28 cellular contexts compared by ENCODE assay signal in the genomic region with DNA sequence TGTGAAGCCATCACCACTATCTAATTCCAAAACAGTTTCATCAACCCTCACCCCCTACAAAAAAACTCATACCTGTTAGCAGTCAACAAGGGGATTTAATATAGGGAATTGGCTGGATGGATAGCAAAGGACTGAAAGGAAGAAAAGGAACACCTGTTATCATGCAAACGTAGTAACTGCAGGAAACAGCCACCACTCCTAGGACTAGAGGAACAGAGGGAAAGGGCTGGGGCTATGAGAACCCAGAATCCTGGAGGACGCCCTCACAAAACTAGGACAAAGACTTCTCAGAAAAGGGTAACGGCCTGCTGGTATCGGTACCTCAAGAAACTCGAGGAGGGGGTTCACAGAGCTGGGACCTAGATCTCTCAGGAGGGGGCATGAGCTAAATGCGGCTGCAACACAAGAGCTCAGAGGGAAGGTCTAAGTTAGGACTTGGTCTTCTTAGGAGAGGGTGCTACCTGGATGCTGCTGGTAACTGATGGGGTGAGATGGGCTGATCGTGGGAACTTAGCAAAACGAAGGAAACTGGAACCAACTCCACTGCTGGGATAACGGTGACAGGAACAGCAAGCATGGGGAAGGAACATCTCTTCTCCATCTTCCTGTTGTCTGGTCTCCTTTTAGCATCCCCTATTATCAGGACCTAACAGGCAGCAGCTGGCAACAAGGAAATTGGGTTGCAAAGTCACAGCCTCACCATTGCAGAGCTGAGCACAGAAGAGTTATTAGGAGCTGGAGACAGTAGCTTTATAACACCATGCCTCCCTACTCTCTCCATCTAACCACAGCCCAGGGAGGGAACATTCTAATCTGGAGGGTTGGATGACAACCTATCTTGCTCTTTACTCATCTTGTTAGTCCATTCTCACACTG.
"Had no signal": no experiment of that assay in that cellular context is flagged by ENCODE, and none has a peak within 500 bp of the region (broad histone marks: within the 10 kb centered on the region; RNA-seq: fewer than 3 reads in every experiment).

No MANE protein-coding gene starts in this region.

- H3K27ac ChIP-seq: adrenal gland, ascending aorta, cardiac muscle cell, colonic mucosa, dorsolateral prefrontal cortex, gastroesophageal sphincter, neutrophil, right lobe of liver had no signal

- H3K4me3 ChIP-seq: adrenal gland, ascending aorta, cardiac muscle cell, colonic mucosa, dorsolateral prefrontal cortex, gastroesophageal sphincter, hepatocyte, right lobe of liver had no signal

- DNase-seq: activated CD4-positive, alpha-beta T cell treated with anti-CD3 and anti-CD28 coated beads, Interleukin-2, amount 50 U/mL, for 1 hour; activated CD4-positive, CD25-positive, alpha-beta regulatory T cell; activated CD8-positive, alpha-beta memory T cell treated with anti-CD3 and anti-CD28 coated beads, Interleukin-2, amount 50 U/mL, for 4 hours; activated effector memory CD4-positive, alpha-beta T cell treated with anti-CD3 and anti-CD28 coated beads, Interleukin-2, amount 50 U/mL, for 16 hours; activated naive CD4-positive, alpha-beta T cell treated with anti-CD3 and anti-CD28 coated beads for 36 hours; activated naive CD8-positive, alpha-beta T cell treated with anti-CD3 and anti-CD28 coated beads for 36 hours; activated T-cell treated with anti-CD3 and anti-CD28 coated beads, Interleukin-2, amount 50 U/mL, for 1 hour; adrenal gland; cerebellar nuclear complex; colonic mucosa; dorsolateral prefrontal cortex; effector memory CD4-positive, alpha-beta T cell; erythroblast; left colon; naive B cell; nephron progenitor cell; right lobe of liver; stimulated activated CD4-positive, alpha-beta T cell treated with anti-CD3 and anti-CD28 coated beads, Interleukin-12 subunit alpha, Interleukin-12 subunit beta, amount 100 ng/mL, for 4 hours; stimulated activated CD4-positive, alpha-beta T cell treated with anti-CD3 and anti-CD28 coated beads, Interleukin-4, amount 100 ng/mL, for 1 hour; stimulated activated naive CD8-positive, alpha-beta T cell treated with anti-CD3 and anti-CD28 coated beads, Interleukin-15, amount 100 ng/mL, for 72 hours; substantia nigra; T-helper 17 cell had no signal

- H3K27me3 ChIP-seq: adrenal gland, ascending aorta, cardiac muscle cell, colonic mucosa, gastroesophageal sphincter, hepatocyte, neutrophil, right lobe of liver had no signal

- H3K9me3 ChIP-seq: adrenal gland, ascending aorta, colonic mucosa, gastroesophageal sphincter, neutrophil, right lobe of liver had no signal

- H3K4me1 ChIP-seq: adrenal gland, ascending aorta, colonic mucosa, gastroesophageal sphincter had no signal

- ATAC-seq: gastroesophageal sphincter; left colon; stimulated activated memory B cell treated with anti-CD40 and anti-IgM and Interleukin-4, amounts not matched to agents 10 μg/mL and 1 μg/mL and 100 μg/mL, for 72 hours; stimulated activated naive CD8-positive, alpha-beta T cell treated with anti-CD3 and anti-CD28 coated beads, Interleukin-15, amount 100 ng/mL, for 72 hours; T-helper 17 cell had no signal

- H3K36me3 ChIP-seq: adrenal gland, ascending aorta, cardiac muscle cell, colonic mucosa, gastroesophageal sphincter, neutrophil, right lobe of liver had no signal
